ENCODE assay signal across 1 cellular context in the genomic region with DNA sequence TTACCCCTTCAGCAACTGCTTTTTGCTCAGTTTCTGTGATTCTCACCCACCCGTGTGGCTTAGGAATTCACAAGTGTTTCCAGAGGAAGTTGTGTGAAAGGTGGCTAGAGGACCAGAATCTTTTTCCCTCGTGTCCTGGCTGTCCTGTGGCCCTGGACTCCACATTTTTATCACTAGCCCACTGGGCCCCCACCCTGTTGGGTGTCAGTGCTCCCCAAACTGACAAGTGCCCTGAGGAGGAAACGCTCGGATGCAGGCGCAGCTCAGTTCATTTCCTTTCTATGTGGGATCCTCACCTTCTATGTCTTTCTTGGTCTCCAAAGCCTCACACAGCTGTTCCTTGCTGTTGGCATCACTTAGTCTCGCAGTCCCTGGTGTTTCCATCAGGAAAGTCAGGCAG.
TF ChIP-seq lines count a peak whose summit lies in the region.

No MANE protein-coding gene starts in this region.

TF ChIP-seq in WTC11, 78 proteins besides CTCF, POLR2A, EP300 and RAD21 (continued from another document):
- TF ChIP-seq, protein P1, sequence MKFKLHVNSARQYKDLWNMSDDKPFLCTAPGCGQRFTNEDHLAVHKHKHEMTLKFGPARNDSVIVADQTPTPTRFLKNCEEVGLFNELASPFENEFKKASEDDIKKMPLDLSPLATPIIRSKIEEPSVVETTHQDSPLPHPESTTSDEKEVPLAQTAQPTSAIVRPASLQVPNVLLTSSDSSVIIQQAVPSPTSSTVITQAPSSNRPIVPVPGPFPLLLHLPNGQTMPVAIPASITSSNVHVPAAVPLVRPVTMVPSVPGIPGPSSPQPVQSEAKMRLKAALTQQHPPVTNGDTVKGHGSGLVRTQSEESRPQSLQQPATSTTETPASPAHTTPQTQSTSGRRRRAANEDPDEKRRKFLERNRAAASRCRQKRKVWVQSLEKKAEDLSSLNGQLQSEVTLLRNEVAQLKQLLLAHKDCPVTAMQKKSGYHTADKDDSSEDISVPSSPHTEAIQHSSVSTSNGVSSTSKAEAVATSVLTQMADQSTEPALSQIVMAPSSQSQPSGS (CRISPR knock-in tag; IDR thresholded peaks at IDR 0.05; ENCODE audit: borderline replicate concordance, low read depth): no peak
